Comparison of ENCODE assay signal across 9 cellular contexts in the genomic region with DNA sequence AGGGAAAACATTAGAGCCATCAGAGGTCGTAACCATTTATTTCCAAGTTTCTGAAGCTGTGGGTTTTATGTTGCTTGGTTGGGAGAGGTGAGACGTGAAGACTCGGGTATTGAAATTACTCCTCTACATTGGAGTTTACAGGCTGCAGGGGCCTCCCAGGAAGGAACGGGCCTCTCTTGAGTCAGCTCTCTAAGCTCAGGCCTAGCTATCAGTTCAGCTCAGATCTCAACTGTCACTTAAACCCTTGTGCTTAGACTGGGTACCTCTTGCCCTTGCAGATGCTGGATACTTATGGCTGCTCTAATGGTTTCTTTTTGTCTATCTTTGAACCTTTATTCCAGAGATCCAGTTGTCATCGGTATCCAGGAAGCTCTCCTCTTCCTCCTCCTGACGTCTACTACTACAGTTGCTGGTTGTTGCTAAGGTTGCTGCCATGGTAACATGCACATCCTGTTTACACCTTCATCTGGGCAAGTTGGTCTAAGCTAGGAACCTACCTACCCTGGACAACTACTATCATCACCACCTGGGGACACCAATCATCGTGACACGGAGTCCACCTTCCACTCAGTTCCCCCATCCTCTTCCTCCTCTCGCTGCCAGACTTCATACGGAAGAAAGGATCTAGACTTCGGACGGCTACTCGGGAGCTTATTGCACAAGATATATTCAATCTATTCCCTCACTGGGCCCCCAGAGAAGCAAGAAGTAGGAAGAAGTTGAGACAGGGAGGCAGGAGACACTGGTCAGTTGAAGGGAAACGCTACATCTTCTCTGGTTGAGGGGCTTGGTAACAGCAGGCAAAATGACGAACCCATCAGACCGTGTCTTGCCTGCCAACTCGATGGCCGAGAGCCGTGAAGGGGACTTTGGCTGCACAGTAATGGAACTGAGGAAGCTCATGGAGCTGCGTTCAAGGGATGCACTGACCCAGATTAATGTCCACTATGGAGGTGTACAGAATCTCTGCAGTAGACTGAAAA. TPM values are rescaled to one million over a fixed set of nuclear protein-coding genes. Genes with fewer than 3 reads are reported as not detected.
A peak's percentile ranks its signal among the peaks of the same experiment; 100 is the strongest.
DNase-seq lines count a peak whose midpoint lies in the region; ATAC-seq and TF ChIP-seq lines count a peak whose summit lies in the region.
"Had no signal": no experiment of that assay in that cellular context is flagged by ENCODE, and none has a peak within 500 bp of the region (broad histone marks: within the 10 kb centered on the region; RNA-seq: fewer than 3 reads in every experiment).

No MANE protein-coding gene starts in this region.

- H3K27me3 ChIP-seq in gastroesophageal sphincter = no peaks in the 10 kb centered on the region
- H3K27me3 ChIP-seq in neural progenitor cell = no peaks in the 10 kb centered on the region
- no peaks in the 10 kb centered on the region for H3K27me3 ChIP-seq in brain microvascular endothelial cell (replicated peaks)

- no peak overlapping the region for H3K9ac ChIP-seq in neural progenitor cell

- 45 to 64% methylated on average over 4 to 16 of the region's 20 CpGs for WGBS in gastroesophageal sphincter (ENCODE audit: low coverage in 1 of 2), 2 donors

- TF ChIP-seq CTCF in gastroesophageal sphincter (IDR thresholded peaks at IDR 0.05) (no peak), neural progenitor cell (IDR thresholded peaks at IDR 0.05) (no peak), brain microvascular endothelial cell (IDR thresholded peaks at IDR 0.05; ENCODE audit: low read depth, low read length, missing control alignments) (no peak)

- H3K9me3 Mint-ChIP-seq in activated CD4-positive, alpha-beta T cell treated with anti-CD3 and anti-CD28 coated beads, Interleukin-2, amount 10 ng/mL, durations not matched to agents 24 days and 14 days = no peaks in the 10 kb centered on the region
- no peaks in the 10 kb centered on the region for H3K9me3 Mint-ChIP-seq in neural progenitor cell

- peak overlapping the region; percentile 70 for H3K4me3 Mint-ChIP-seq in activated CD4-positive, alpha-beta T cell treated with anti-CD3 and anti-CD28 coated beads, Interleukin-2, amount 10 ng/mL, durations not matched to agents 24 days and 14 days
- no peak overlapping the region for H3K4me3 Mint-ChIP-seq in neural progenitor cell

- no peaks in the 10 kb centered on the region for H3K79me2 ChIP-seq in neural progenitor cell (ENCODE audit: low read depth)

- H3K27ac Mint-ChIP-seq in activated CD4-positive, alpha-beta T cell treated with anti-CD3 and anti-CD28 coated beads, Interleukin-2, amount 10 ng/mL, durations not matched to agents 24 days and 14 days = peak overlapping the region; percentile 92
- H3K27ac Mint-ChIP-seq in neural progenitor cell = no peak overlapping the region

- no peak for TF ChIP-seq POLR2A in gastroesophageal sphincter (IDR thresholded peaks at IDR 0.05)

- H3K9me3 ChIP-seq in gastroesophageal sphincter (no peaks in the 10 kb centered on the region), neural progenitor cell (ENCODE audit: low read depth) (no peaks in the 10 kb centered on the region)

- H3K4me2 ChIP-seq in neural progenitor cell = no peak overlapping the region

- no peak for TF ChIP-seq EP300 in gastroesophageal sphincter (IDR thresholded peaks at IDR 0.05)

- H3K4me3 ChIP-seq in gastroesophageal sphincter (no peak overlapping the region), neural progenitor cell (no peak overlapping the region), brain microvascular endothelial cell (ENCODE audit: low read depth, low read length) (no peak overlapping the region)
- H3K4me3 ChIP-seq: SK-N-MC had no signal

- H3K27ac ChIP-seq in gastroesophageal sphincter (peak overlapping the region; percentile 8 to 83 (median 66)), neural progenitor cell (no peak overlapping the region), brain microvascular endothelial cell (no peak overlapping the region)
- H3K27ac ChIP-seq: SK-N-MC had no signal

- H2AFZ ChIP-seq in neural progenitor cell (replicated peaks) = no peak overlapping the region

- peak; percentile 44 for DNase-seq in NCI-H1436 (lab: John Stamatoyannopoulos, UW)
- DNase-seq in NCI-H1436 treated with DMSO at 0.1 percent for 48 hours (lab: John Stamatoyannopoulos, UW) = no peak
- DNase-seq in activated CD4-positive, alpha-beta T cell treated with anti-CD3 and anti-CD28 coated beads, Interleukin-2, amount 10 ng/mL, durations not matched to agents 24 days and 14 days = peak; percentile 94
- DNase-seq in stimulated activated naive CD4-positive, alpha-beta T cell treated with Interleukin-2 at 50 U/mL for 16 hours (lab: John Stamatoyannopoulos, UW) = peak; percentile 44
- no peak for DNase-seq in neural progenitor cell (ENCODE audit: low spot score)
- no peak for DNase-seq in brain microvascular endothelial cell

- peaks cover 31% of the 10 kb centered on the region for H3K4me1 Mint-ChIP-seq in activated CD4-positive, alpha-beta T cell treated with anti-CD3 and anti-CD28 coated beads, Interleukin-2, amount 10 ng/mL, durations not matched to agents 24 days and 14 days
- peaks cover 21% of the 10 kb centered on the region for H3K4me1 Mint-ChIP-seq in neural progenitor cell

- ATAC-seq in gastroesophageal sphincter (peak; percentile 59), GM21423 (IDR thresholded peaks at IDR 0.05; ENCODE audit: unreplicated experiment) (no peak)

- in situ Hi-C loops in brain microvascular endothelial cell (cut with HindIII; ENCODE audit: low pct_ligation_motif_present, low sequenced_read_pairs) = no loop called here

- peaks cover 2 to 12% of the 10 kb centered on the region in 2 donors for H3K36me3 ChIP-seq in gastroesophageal sphincter
- H3K36me3 ChIP-seq in neural progenitor cell = no peaks in the 10 kb centered on the region
- peaks cover 15% of the 10 kb centered on the region for H3K36me3 ChIP-seq in brain microvascular endothelial cell (replicated peaks)

- H3K4me1 ChIP-seq in gastroesophageal sphincter (peaks cover 17 to 94% (median 24%) of the 10 kb centered on the region in 3 donors), neural progenitor cell (peaks cover 8% of the 10 kb centered on the region)

- H3K27me3 Mint-ChIP-seq in activated CD4-positive, alpha-beta T cell treated with anti-CD3 and anti-CD28 coated beads, Interleukin-2, amount 10 ng/mL, durations not matched to agents 24 days and 14 days = no peaks in the 10 kb centered on the region
- peaks cover 2% of the 10 kb centered on the region for H3K27me3 Mint-ChIP-seq in neural progenitor cell (ENCODE audit: insufficient read depth, low read depth)

- H3K36me3 Mint-ChIP-seq in activated CD4-positive, alpha-beta T cell treated with anti-CD3 and anti-CD28 coated beads, Interleukin-2, amount 10 ng/mL, durations not matched to agents 24 days and 14 days (ENCODE audit: low read depth) = peaks cover 49% of the 10 kb centered on the region
- H3K36me3 Mint-ChIP-seq in neural progenitor cell = peaks cover 17% of the 10 kb centered on the region

- intact Hi-C loops in activated CD4-positive, alpha-beta T cell treated with anti-CD3 and anti-CD28 coated beads, Interleukin-2, amount 10 ng/mL, durations not matched to agents 24 days and 14 days (cut with micrococcal nuclease) = loop anchor here (1.0 kb wide), 3 partner anchors 8 to 75 kb away; no protein-coding TSS in a partner anchor

- no peaks in the 10 kb centered on the region for H3F3A ChIP-seq in neural progenitor cell (ENCODE audit: low read depth)

- peaks cover 4% of the 10 kb centered on the region for H4K20me1 ChIP-seq in neural progenitor cell (ENCODE audit: low read depth)

RNA-seq across cellular contexts. Expression of gene ATP2B4, which starts 56.1 kb away (rescaled TPM):
- 32.7 and 33.5 TPM in 2 replicates for total RNA-seq in activated CD4-positive, alpha-beta T cell treated with anti-CD3 and anti-CD28 coated beads, Interleukin-2, amount 10 ng/mL, durations not matched to agents 24 days and 14 days
- total RNA-seq in gastroesophageal sphincter (100 to 1,000 TPM; 211 to 454 (median 257) TPM), neural progenitor cell (ENCODE audit: low replicate concordance) (39.6 and 39.8 TPM in 2 replicates)

Comparison
In these comparisons a context has a peak if more than half of its experiments do, and no peak if none do; other contexts are left out.
1. DNase-seq: peak in NCI-H1436 (single experiment), activated CD4-positive, alpha-beta T cell treated with anti-CD3 and anti-CD28 coated beads, Interleukin-2, amount 10 ng/mL, durations not matched to agents 24 days and 14 days (single experiment) and stimulated activated naive CD4-positive, alpha-beta T cell treated with Interleukin-2 at 50 U/mL for 16 hours (single experiment); none in NCI-H1436 treated with DMSO at 0.1 percent for 48 hours (single experiment), neural progenitor cell (single experiment) and brain microvascular endothelial cell (single experiment).
2. H3K27ac ChIP-seq: peak in gastroesophageal sphincter (4 of 4); none in neural progenitor cell (single experiment) and brain microvascular endothelial cell (single experiment).